In genomic region chr14:68797180-68797670, GRCh38 we compare ENCODE assay signal across 1 cellular context.
TF ChIP-seq lines count a peak whose summit lies in the region.

No MANE protein-coding gene starts in this region.

TF ChIP-seq in K562, 482 proteins besides CTCF, POLR2A, EP300 and RAD21:
- TF ChIP-seq BRD9 (IDR thresholded peaks at IDR 0.05; ENCODE audit: low read depth, partially characterized antibody) (no peak), EGR1 (conservative IDR thresholded peaks at IDR 0.05) (0 out of 2 replicates have a peak, but pooled peaks have one; percentile 32), TRIM24 (IDR thresholded peaks at IDR 0.05) (peak in 1 of 2 experiments; percentile 12; a peak in 1 of 4 replicates), ZFX (CRISPR knock-in tag; IDR thresholded peaks at IDR 0.05) (peak; percentile 27; the same call in 1 of the 2 replicates), YY1 (IDR thresholded peaks at IDR 0.05; ENCODE audit: borderline replicate concordance in 1 of 3, control insufficient read depth in 1 of 3, extremely low read depth in 1 of 3, insufficient read depth in 3 of 3, insufficient read length in 1 of 3, insufficient replicate concordance in 2 of 3, low read depth in 1 of 3, low read length in 2 of 3) (peak in 1 of 3 experiments; percentile 22), ETS2 (tag; IDR thresholded peaks at IDR 0.05; ENCODE audit: borderline replicate concordance, poor library complexity, severe bottlenecking) (no peak), TSC22D4 (tag; IDR thresholded peaks at IDR 0.05) (no peak), CC2D1A (IDR thresholded peaks at IDR 0.05) (0 out of 2 replicates have a peak, but pooled peaks have one; percentile 32), TBP (optimal IDR thresholded peaks at IDR 0.05; ENCODE audit: low read depth, low read length) (peak; percentile 33), MTA3 (IDR thresholded peaks at IDR 0.05; ENCODE audit: borderline replicate concordance) (peak; percentile 57; the same call in 1 of the 2 replicates), ZNF644 (tag; IDR thresholded peaks at IDR 0.05; ENCODE audit: low read depth) (no peak), DPF2 (IDR thresholded peaks at IDR 0.05) (peak; percentile 57), HNRNPLL (IDR thresholded peaks at IDR 0.05; ENCODE audit: low read depth, low read length, poor library complexity, severe bottlenecking) (peak; percentile 21), ZBTB7A (IDR thresholded peaks at IDR 0.05; ENCODE audit: borderline replicate concordance, control insufficient read depth, low read depth, low read length) (peak; percentile 82; the same call in 1 of the 2 replicates), NCOR1 (IDR thresholded peaks at IDR 0.05) (peak; percentile 33; the same call in 1 of the 2 replicates), CBFA2T2 (conservative IDR thresholded peaks at IDR 0.05) (peak; percentile 64; the same call in 1 of the 2 replicates), CXXC5 (CRISPR knock-in tag; IDR thresholded peaks at IDR 0.05) (0 out of 2 replicates have a peak, but pooled peaks have one; percentile 23), ZEB2 (IDR thresholded peaks at IDR 0.05) (peak; percentile 34; the same call in 1 of the 2 replicates), TGIF2 (CRISPR knock-in tag; IDR thresholded peaks at IDR 0.05) (no peak), MEIS2 (IDR thresholded peaks at IDR 0.05; ENCODE audit: partially characterized antibody) (peak; percentile 24), PRMT5 (CRISPR knock-in tag; IDR thresholded peaks at IDR 0.05) (no peak), MECOM (CRISPR knock-in tag; IDR thresholded peaks at IDR 0.05) (0 out of 2 replicates have a peak, but pooled peaks have one; percentile 33), TCF3 (CRISPR knock-in tag; IDR thresholded peaks at IDR 0.05) (no peak; the same call in 1 of the 2 replicates), ZNF408 (CRISPR knock-in tag; IDR thresholded peaks at IDR 0.05; ENCODE audit: low read depth) (no peak), HNRNPL (IDR thresholded peaks at IDR 0.05; ENCODE audit: low read depth, low read length) (no peak), JUND (IDR thresholded peaks at IDR 0.05; ENCODE audit: borderline replicate concordance, low read depth, low read length) (0 out of 2 replicates have a peak, but pooled peaks have one; percentile 3), JUND (tag; IDR thresholded peaks at IDR 0.05; ENCODE audit: borderline replicate concordance, low read depth, low read length) (no peak; the same call in 2 of the 3 replicates), TEAD4 (IDR thresholded peaks at IDR 0.05; ENCODE audit: low read length) (peak; percentile 42), TEAD4 (CRISPR knock-in tag; IDR thresholded peaks at IDR 0.05; ENCODE audit: borderline replicate concordance) (no peak), NR0B1 (IDR thresholded peaks at IDR 0.05; ENCODE audit: partially characterized antibody) (no peak), ARID1B (IDR thresholded peaks at IDR 0.05) (peak; percentile 75), THRAP3 (IDR thresholded peaks at IDR 0.05; ENCODE audit: borderline replicate concordance) (no peak), NRF1 (conservative IDR thresholded peaks at IDR 0.05 in 1 of 2, IDR thresholded peaks at IDR 0.05 in 1 of 2) (0 out of 4 replicates have a peak, but pooled peaks of 1 of the 2 experiments have one; percentile 9), CTBP1 (IDR thresholded peaks at IDR 0.05; ENCODE audit: borderline replicate concordance) (0 out of 2 replicates have a peak, but pooled peaks have one; percentile 26), TAF9B (IDR thresholded peaks at IDR 0.05; ENCODE audit: partially characterized antibody) (no peak), NEUROD1 (IDR thresholded peaks at IDR 0.05; ENCODE audit: borderline replicate concordance, low read depth, low read length, partially characterized antibody) (peak; percentile 55), TAL1 (IDR thresholded peaks at IDR 0.05) (peak; percentile 65; the same call in 1 of the 2 replicates), KDM1A (IDR thresholded peaks at IDR 0.05) (peak in 1 of 2 experiments; percentile 24; a peak in 1 of 4 replicates), ZNF174 (CRISPR knock-in tag; IDR thresholded peaks at IDR 0.05) (no peak), SMARCA4 (IDR thresholded peaks at IDR 0.05) (0 out of 2 replicates have a peak, but pooled peaks have one; percentile 25), KDM5B (IDR thresholded peaks at IDR 0.05; ENCODE audit: insufficient replicate concordance, low read depth, low read length) (no peak), SMARCA5 (IDR thresholded peaks at IDR 0.05) (peak; percentile 52; the same call in 1 of the 2 replicates), CEBPB (tag; IDR thresholded peaks at IDR 0.05) (0 out of 2 replicates have a peak, but pooled peaks have one; percentile 19), BRF2 (IDR thresholded peaks at IDR 0.05; ENCODE audit: borderline replicate concordance, insufficient read depth, insufficient read length) (no peak), CBFA2T3 (IDR thresholded peaks at IDR 0.05) (peak; percentile 81), TEAD1 (CRISPR knock-in tag; IDR thresholded peaks at IDR 0.05) (no peak), RBFOX2 (IDR thresholded peaks at IDR 0.05; ENCODE audit: low read depth, low read length) (0 out of 2 replicates have a peak, but pooled peaks have one; percentile 31)
- TF ChIP-seq, protein P1, sequence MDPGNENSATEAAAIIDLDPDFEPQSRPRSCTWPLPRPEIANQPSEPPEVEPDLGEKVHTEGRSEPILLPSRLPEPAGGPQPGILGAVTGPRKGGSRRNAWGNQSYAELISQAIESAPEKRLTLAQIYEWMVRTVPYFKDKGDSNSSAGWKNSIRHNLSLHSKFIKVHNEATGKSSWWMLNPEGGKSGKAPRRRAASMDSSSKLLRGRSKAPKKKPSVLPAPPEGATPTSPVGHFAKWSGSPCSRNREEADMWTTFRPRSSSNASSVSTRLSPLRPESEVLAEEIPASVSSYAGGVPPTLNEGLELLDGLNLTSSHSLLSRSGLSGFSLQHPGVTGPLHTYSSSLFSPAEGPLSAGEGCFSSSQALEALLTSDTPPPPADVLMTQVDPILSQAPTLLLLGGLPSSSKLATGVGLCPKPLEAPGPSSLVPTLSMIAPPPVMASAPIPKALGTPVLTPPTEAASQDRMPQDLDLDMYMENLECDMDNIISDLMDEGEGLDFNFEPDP (CRISPR knock-in tag; IDR thresholded peaks at IDR 0.05) = no peak
- TF ChIP-seq, protein P2, sequence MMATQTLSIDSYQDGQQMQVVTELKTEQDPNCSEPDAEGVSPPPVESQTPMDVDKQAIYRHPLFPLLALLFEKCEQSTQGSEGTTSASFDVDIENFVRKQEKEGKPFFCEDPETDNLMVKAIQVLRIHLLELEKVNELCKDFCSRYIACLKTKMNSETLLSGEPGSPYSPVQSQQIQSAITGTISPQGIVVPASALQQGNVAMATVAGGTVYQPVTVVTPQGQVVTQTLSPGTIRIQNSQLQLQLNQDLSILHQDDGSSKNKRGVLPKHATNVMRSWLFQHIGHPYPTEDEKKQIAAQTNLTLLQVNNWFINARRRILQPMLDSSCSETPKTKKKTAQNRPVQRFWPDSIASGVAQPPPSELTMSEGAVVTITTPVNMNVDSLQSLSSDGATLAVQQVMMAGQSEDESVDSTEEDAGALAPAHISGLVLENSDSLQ (IDR thresholded peaks at IDR 0.05) = peak; percentile 52; the same call in 1 of the 2 replicates
- TF ChIP-seq, protein P3, sequence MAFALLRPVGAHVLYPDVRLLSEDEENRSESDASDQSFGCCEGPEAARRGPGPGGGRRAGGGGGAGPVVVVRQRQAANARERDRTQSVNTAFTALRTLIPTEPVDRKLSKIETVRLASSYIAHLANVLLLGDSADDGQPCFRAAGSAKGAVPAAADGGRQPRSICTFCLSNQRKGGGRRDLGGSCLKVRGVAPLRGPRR (CRISPR knock-in tag; IDR thresholded peaks at IDR 0.05) = no peak
- TF ChIP-seq, protein P4, sequence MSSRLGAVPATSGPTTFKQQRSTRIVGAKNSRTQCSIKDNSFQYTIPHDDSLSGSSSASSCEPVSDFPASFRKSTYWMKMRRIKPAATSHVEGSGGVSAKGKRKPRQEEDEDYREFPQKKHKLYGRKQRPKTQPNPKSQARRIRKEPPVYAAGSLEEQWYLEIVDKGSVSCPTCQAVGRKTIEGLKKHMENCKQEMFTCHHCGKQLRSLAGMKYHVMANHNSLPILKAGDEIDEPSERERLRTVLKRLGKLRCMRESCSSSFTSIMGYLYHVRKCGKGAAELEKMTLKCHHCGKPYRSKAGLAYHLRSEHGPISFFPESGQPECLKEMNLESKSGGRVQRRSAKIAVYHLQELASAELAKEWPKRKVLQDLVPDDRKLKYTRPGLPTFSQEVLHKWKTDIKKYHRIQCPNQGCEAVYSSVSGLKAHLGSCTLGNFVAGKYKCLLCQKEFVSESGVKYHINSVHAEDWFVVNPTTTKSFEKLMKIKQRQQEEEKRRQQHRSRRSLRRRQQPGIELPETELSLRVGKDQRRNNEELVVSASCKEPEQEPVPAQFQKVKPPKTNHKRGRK (tag; IDR thresholded peaks at IDR 0.05) = no peak
- TF ChIP-seq, protein P5, sequence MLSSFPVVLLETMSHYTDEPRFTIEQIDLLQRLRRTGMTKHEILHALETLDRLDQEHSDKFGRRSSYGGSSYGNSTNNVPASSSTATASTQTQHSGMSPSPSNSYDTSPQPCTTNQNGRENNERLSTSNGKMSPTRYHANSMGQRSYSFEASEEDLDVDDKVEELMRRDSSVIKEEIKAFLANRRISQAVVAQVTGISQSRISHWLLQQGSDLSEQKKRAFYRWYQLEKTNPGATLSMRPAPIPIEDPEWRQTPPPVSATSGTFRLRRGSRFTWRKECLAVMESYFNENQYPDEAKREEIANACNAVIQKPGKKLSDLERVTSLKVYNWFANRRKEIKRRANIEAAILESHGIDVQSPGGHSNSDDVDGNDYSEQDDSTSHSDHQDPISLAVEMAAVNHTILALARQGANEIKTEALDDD (IDR thresholded peaks at IDR 0.05) = 0 out of 2 replicates have a peak, but pooled peaks have one; percentile 14
- TF ChIP-seq, protein P6, sequence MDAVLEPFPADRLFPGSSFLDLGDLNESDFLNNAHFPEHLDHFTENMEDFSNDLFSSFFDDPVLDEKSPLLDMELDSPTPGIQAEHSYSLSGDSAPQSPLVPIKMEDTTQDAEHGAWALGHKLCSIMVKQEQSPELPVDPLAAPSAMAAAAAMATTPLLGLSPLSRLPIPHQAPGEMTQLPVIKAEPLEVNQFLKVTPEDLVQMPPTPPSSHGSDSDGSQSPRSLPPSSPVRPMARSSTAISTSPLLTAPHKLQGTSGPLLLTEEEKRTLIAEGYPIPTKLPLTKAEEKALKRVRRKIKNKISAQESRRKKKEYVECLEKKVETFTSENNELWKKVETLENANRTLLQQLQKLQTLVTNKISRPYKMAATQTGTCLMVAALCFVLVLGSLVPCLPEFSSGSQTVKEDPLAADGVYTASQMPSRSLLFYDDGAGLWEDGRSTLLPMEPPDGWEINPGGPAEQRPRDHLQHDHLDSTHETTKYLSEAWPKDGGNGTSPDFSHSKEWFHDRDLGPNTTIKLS (IDR thresholded peaks at IDR 0.05; ENCODE audit: borderline replicate concordance, low read depth) = peak; percentile 30; the same call in 1 of the 2 replicates
